In the genomic region with DNA sequence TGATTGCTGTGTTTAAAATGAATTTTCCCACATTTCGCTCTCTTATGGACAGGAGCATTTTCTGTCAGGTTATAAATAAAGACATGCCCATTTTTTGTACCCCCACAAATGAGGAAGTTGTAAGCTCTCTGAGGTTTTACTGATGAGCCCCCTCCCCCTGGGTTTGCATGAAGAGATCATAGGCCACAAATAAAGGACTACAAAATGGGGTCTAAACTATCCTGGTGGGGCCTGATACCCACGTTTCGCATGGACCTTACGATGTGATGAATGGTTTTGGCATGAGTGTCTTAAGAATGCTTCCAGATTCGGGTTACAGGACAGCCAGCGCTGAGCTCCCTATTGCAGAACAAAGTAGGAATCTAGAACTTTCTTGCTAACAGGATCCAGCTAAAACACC, we compare ENCODE assay signal across 11 cellular contexts. TPM values are rescaled to one million over a fixed set of nuclear protein-coding genes. Genes with fewer than 3 reads are reported as not detected.
A peak's percentile ranks its signal among the peaks of the same experiment; 100 is the strongest.
DNase-seq lines count a peak whose midpoint lies in the region; ATAC-seq and TF ChIP-seq lines count a peak whose summit lies in the region.
"Had no signal": no experiment of that assay in that cellular context is flagged by ENCODE, and none has a peak within 500 bp of the region (broad histone marks: within the 10 kb centered on the region; RNA-seq: fewer than 3 reads in every experiment).

No MANE protein-coding gene starts in this region.

- H3K4me3 ChIP-seq in heart right ventricle: peak overlapping the region in 1 of 10 donors; percentile 69
- H3K4me3 ChIP-seq: adrenal gland, pancreas had no signal

- WGBS in heart right ventricle, 2 donors: 77 to 83% methylated on average over 6 of the region's 6 CpGs

- H3K27ac Mint-ChIP-seq in activated CD4-positive, alpha-beta T cell treated with anti-CD3 and anti-CD28 coated beads, Interleukin-2, amount 10 ng/mL, durations not matched to agents 24 days and 14 days: peak overlapping the region; percentile 95
- peak overlapping the region; percentile 97 for H3K27ac Mint-ChIP-seq in activated naive CD8-positive, alpha-beta T cell treated with anti-CD3 and anti-CD28 coated beads for 36 hours
- peak overlapping the region; percentile 88 for H3K27ac Mint-ChIP-seq in stimulated activated memory B cell treated with anti-CD40 and anti-IgM and Interleukin-4, amounts not matched to agents 10 μg/mL and 1 μg/mL and 100 μg/mL, for 72 hours

- peak overlapping the region in 1 of 10 donors; percentile 92 for H3K27ac ChIP-seq in heart right ventricle
- H3K27ac ChIP-seq: adrenal gland, pancreas had no signal

- H3K4me1 ChIP-seq in heart right ventricle: peaks cover 0 to 70% (median 0%) of the 10 kb centered on the region in 9 donors
- H3K4me1 ChIP-seq: adrenal gland, pancreas had no signal

- H3K36me3 Mint-ChIP-seq in activated CD4-positive, alpha-beta T cell treated with anti-CD3 and anti-CD28 coated beads, Interleukin-2, amount 10 ng/mL, durations not matched to agents 24 days and 14 days (ENCODE audit: low read depth): peaks cover 94% of the 10 kb centered on the region
- peaks cover 96% of the 10 kb centered on the region for H3K36me3 Mint-ChIP-seq in activated naive CD8-positive, alpha-beta T cell treated with anti-CD3 and anti-CD28 coated beads for 36 hours
- peaks cover 43% of the 10 kb centered on the region for H3K36me3 Mint-ChIP-seq in stimulated activated memory B cell treated with anti-CD40 and anti-IgM and Interleukin-4, amounts not matched to agents 10 μg/mL and 1 μg/mL and 100 μg/mL, for 72 hours

- no peaks in the 10 kb centered on the region for H3K27me3 Mint-ChIP-seq in activated CD4-positive, alpha-beta T cell treated with anti-CD3 and anti-CD28 coated beads, Interleukin-2, amount 10 ng/mL, durations not matched to agents 24 days and 14 days
- no peaks in the 10 kb centered on the region for H3K27me3 Mint-ChIP-seq in activated naive CD8-positive, alpha-beta T cell treated with anti-CD3 and anti-CD28 coated beads for 36 hours
- H3K27me3 Mint-ChIP-seq in stimulated activated memory B cell treated with anti-CD40 and anti-IgM and Interleukin-4, amounts not matched to agents 10 μg/mL and 1 μg/mL and 100 μg/mL, for 72 hours: no peaks in the 10 kb centered on the region

- peaks cover 46% of the 10 kb centered on the region for H3K4me1 Mint-ChIP-seq in activated CD4-positive, alpha-beta T cell treated with anti-CD3 and anti-CD28 coated beads, Interleukin-2, amount 10 ng/mL, durations not matched to agents 24 days and 14 days
- peaks cover 48% of the 10 kb centered on the region for H3K4me1 Mint-ChIP-seq in activated naive CD8-positive, alpha-beta T cell treated with anti-CD3 and anti-CD28 coated beads for 36 hours
- H3K4me1 Mint-ChIP-seq in stimulated activated memory B cell treated with anti-CD40 and anti-IgM and Interleukin-4, amounts not matched to agents 10 μg/mL and 1 μg/mL and 100 μg/mL, for 72 hours: peaks cover 77% of the 10 kb centered on the region

- H3K9me3 ChIP-seq in heart right ventricle: no peaks in the 10 kb centered on the region
- H3K9me3 ChIP-seq: adrenal gland, pancreas had no signal

- H3K9me3 Mint-ChIP-seq in activated CD4-positive, alpha-beta T cell treated with anti-CD3 and anti-CD28 coated beads, Interleukin-2, amount 10 ng/mL, durations not matched to agents 24 days and 14 days: no peaks in the 10 kb centered on the region
- H3K9me3 Mint-ChIP-seq in activated naive CD8-positive, alpha-beta T cell treated with anti-CD3 and anti-CD28 coated beads for 36 hours: no peaks in the 10 kb centered on the region
- no peaks in the 10 kb centered on the region for H3K9me3 Mint-ChIP-seq in stimulated activated memory B cell treated with anti-CD40 and anti-IgM and Interleukin-4, amounts not matched to agents 10 μg/mL and 1 μg/mL and 100 μg/mL, for 72 hours

- in situ Hi-C loops in KBM-7 (cut with MboI; ENCODE audit: low pct_unique_long_range_greater_than_20kb, low sequenced_read_pairs): no loop called here

- H3K4me3 Mint-ChIP-seq in activated CD4-positive, alpha-beta T cell treated with anti-CD3 and anti-CD28 coated beads, Interleukin-2, amount 10 ng/mL, durations not matched to agents 24 days and 14 days: peak overlapping the region; percentile 95
- H3K4me3 Mint-ChIP-seq in activated naive CD8-positive, alpha-beta T cell treated with anti-CD3 and anti-CD28 coated beads for 36 hours: peak overlapping the region; percentile 94
- peak overlapping the region; percentile 94 for H3K4me3 Mint-ChIP-seq in stimulated activated memory B cell treated with anti-CD40 and anti-IgM and Interleukin-4, amounts not matched to agents 10 μg/mL and 1 μg/mL and 100 μg/mL, for 72 hours

- intact Hi-C loops in activated CD4-positive, alpha-beta T cell treated with anti-CD3 and anti-CD28 coated beads, Interleukin-2, amount 10 ng/mL, durations not matched to agents 24 days and 14 days (cut with micrococcal nuclease): no loop called here
- intact Hi-C loops in heart right ventricle (cut with DNase I): no loop called here

- no peak for ATAC-seq in stimulated activated memory B cell treated with anti-CD40 and anti-IgM and Interleukin-4, amounts not matched to agents 10 μg/mL and 1 μg/mL and 100 μg/mL, for 72 hours
- ATAC-seq in heart right ventricle (no peak), HG03039 (IDR thresholded peaks at IDR 0.05; ENCODE audit: unreplicated experiment) (no peak)
- ATAC-seq: pancreas had no signal

- peaks cover 0 to 84% (median 45%) of the 10 kb centered on the region in 7 donors for H3K27me3 ChIP-seq in heart right ventricle

- no peaks in the 10 kb centered on the region for H3K36me3 ChIP-seq in heart right ventricle
- H3K36me3 ChIP-seq: adrenal gland, pancreas had no signal

- DNase-seq in activated CD4-positive, alpha-beta T cell treated with anti-CD3 and anti-CD28 coated beads, Interleukin-2, amount 10 ng/mL, durations not matched to agents 24 days and 14 days: peak; percentile 75
- DNase-seq in activated CD4-positive, alpha-beta T cell treated with anti-CD3 and anti-CD28 coated beads, Interleukin-2, amount 50 U/mL, for 48 hours: no peak
- DNase-seq in NOMO-1 treated with DMSO at 0.1 percent for 48 hours (lab: John Stamatoyannopoulos, UW; ENCODE audit: unreplicated experiment) (peak; percentile 54), heart right ventricle (no peak), KBM-7 (no peak)
- DNase-seq in activated naive CD8-positive, alpha-beta T cell treated with anti-CD3 and anti-CD28 coated beads for 36 hours: no peak
- DNase-seq: adrenal gland; pancreas; stimulated activated CD4-positive, alpha-beta T cell treated with anti-CD3 and anti-CD28 coated beads, Interleukin-1b, Interleukin-23, amount 100 ng/mL, for 48 hours had no signal

- no peak for TF ChIP-seq CTCF in heart right ventricle (IDR thresholded peaks at IDR 0.05)

RNA-seq across cellular contexts. Expression of a gene that starts 5.8 kb away (rescaled TPM):
- 282 and 292 TPM in 2 replicates for total RNA-seq in activated CD4-positive, alpha-beta T cell treated with anti-CD3 and anti-CD28 coated beads, Interleukin-2, amount 10 ng/mL, durations not matched to agents 24 days and 14 days
- 100 to 1,000 TPM; 220 to 225 TPM for total RNA-seq in activated naive CD8-positive, alpha-beta T cell treated with anti-CD3 and anti-CD28 coated beads for 36 hours
- 10 to 100 TPM in 1 of 10 donors, 1 to 10 TPM in 7, under 1 TPM in 2; 0.88 to 20.2 (median 1.9) TPM for total RNA-seq in heart right ventricle
- polyA plus RNA-seq in heart right ventricle: under 1 TPM; 0.46 to 0.51 TPM

Comparison
In these comparisons a context has a peak if more than half of its experiments do, and no peak if none do; other contexts are left out.
1. DNase-seq: peak in activated CD4-positive, alpha-beta T cell treated with anti-CD3 and anti-CD28 coated beads, Interleukin-2, amount 10 ng/mL, durations not matched to agents 24 days and 14 days (single experiment) and NOMO-1 treated with DMSO at 0.1 percent for 48 hours (single experiment); none in activated CD4-positive, alpha-beta T cell treated with anti-CD3 and anti-CD28 coated beads, Interleukin-2, amount 50 U/mL, for 48 hours (0 of 2), activated naive CD8-positive, alpha-beta T cell treated with anti-CD3 and anti-CD28 coated beads for 36 hours (single experiment), heart right ventricle (0 of 2) and KBM-7 (single experiment).
2. RNA of a gene that starts 5.8 kb away (total RNA-seq): 282 to 292 TPM in activated CD4-positive, alpha-beta T cell treated with anti-CD3 and anti-CD28 coated beads, Interleukin-2, amount 10 ng/mL, durations not matched to agents 24 days and 14 days and 220 to 225 TPM in activated naive CD8-positive, alpha-beta T cell treated with anti-CD3 and anti-CD28 coated beads for 36 hours; 0.88 to 20.2 TPM in heart right ventricle; every median in the first group is over 10 times any median in the second.
3. Peak in every context shown above with its lines, with median percentiles within 50 percentile points of each other: H3K27ac Mint-ChIP-seq and H3K4me3 Mint-ChIP-seq.